ENCODE assay signal across 19 cellular contexts in genomic region chr12:76284816-76285750, GRCh38.
A peak's percentile ranks its signal among the peaks of the same experiment; 100 is the strongest.
DNase-seq lines count a peak whose midpoint lies in the region; ATAC-seq and TF ChIP-seq lines count a peak whose summit lies in the region.
"Had no signal": no experiment of that assay in that cellular context is flagged by ENCODE, and none has a peak within 500 bp of the region (broad histone marks: within the 10 kb centered on the region; RNA-seq: fewer than 3 reads in every experiment).

No MANE protein-coding gene starts in this region.

- peak; percentile 27 for DNase-seq in AG09319 (ENCODE audit: extremely low read depth, low read depth)
- DNase-seq in HS-5 (ENCODE audit: low read depth): peak; percentile 37
- DNase-seq in chondrocyte (ENCODE audit: low spot score): no peak
- DNase-seq in left lung: no peak
- no peak for DNase-seq in NCI-H1092 (lab: John Stamatoyannopoulos, UW)
- no peak for DNase-seq in RPMI8226
- no peak for DNase-seq in NCI-H345 (lab: John Stamatoyannopoulos, UW)
- DNase-seq: activated CD8-positive, alpha-beta T cell treated with anti-CD3 and anti-CD28 coated beads for 36 hours; AML-193; aorta; mammary epithelial cell; NCI-H1417 treated with DMSO at 0.1 percent for 48 hours; NCI-H510A treated with DMSO at 0.1 percent for 48 hours; nephron progenitor cell; stimulated activated CD4-positive, alpha-beta T cell treated with anti-CD3 and anti-CD28 coated beads, Interleukin-2, amount 100 ng/mL, for 48 hours; stimulated activated CD8-positive, alpha-beta memory T cell treated with anti-CD3 and anti-CD28 coated beads, Interleukin-4, amount 100 ng/mL, for 48 hours; thyroid gland had no signal

- H3K36me3 Mint-ChIP-seq in chondrocyte (ENCODE audit: low read depth): peaks cover 2% of the 10 kb centered on the region

- H3K9me3 Mint-ChIP-seq in chondrocyte (ENCODE audit: low read depth): no peaks in the 10 kb centered on the region
- H3K9me3 Mint-ChIP-seq: activated CD8-positive, alpha-beta T cell treated with anti-CD3 and anti-CD28 coated beads for 36 hours; nephron progenitor cell had no signal

- H3K36me3 ChIP-seq in left lung: no peaks in the 10 kb centered on the region
- H3K36me3 ChIP-seq: right atrium auricular region, thyroid gland had no signal

- no peak overlapping the region for H3K27ac ChIP-seq in left lung
- H3K27ac ChIP-seq: right atrium auricular region, thyroid gland had no signal

- H3K9me3 ChIP-seq in left lung: no peaks in the 10 kb centered on the region
- H3K9me3 ChIP-seq: right atrium auricular region, thyroid gland had no signal

- peaks cover 32% of the 10 kb centered on the region for H3K4me1 Mint-ChIP-seq in chondrocyte (ENCODE audit: low read depth)
- H3K4me1 Mint-ChIP-seq: nephron progenitor cell had no signal

- ATAC-seq in left lung (peak; percentile 45), HG03520 (IDR thresholded peaks at IDR 0.05; ENCODE audit: unreplicated experiment) (no peak)
- ATAC-seq: activated CD8-positive, alpha-beta T cell treated with anti-CD3 and anti-CD28 coated beads for 36 hours had no signal

- intact Hi-C loops in left lung (cut with DNase I): no loop called here

- H3K27me3 Mint-ChIP-seq in chondrocyte (ENCODE audit: low read depth): no peaks in the 10 kb centered on the region

- no peaks in the 10 kb centered on the region for H3K4me1 ChIP-seq in left lung
- H3K4me1 ChIP-seq: right atrium auricular region, thyroid gland had no signal

- no peak overlapping the region for H3K4me3 Mint-ChIP-seq in chondrocyte (ENCODE audit: unreplicated experiment)
- H3K4me3 Mint-ChIP-seq: activated CD8-positive, alpha-beta T cell treated with anti-CD3 and anti-CD28 coated beads for 36 hours; nephron progenitor cell had no signal

- no peaks in the 10 kb centered on the region for H3K27me3 ChIP-seq in left lung
- H3K27me3 ChIP-seq: right atrium auricular region, thyroid gland had no signal

- H3K27ac Mint-ChIP-seq in chondrocyte (ENCODE audit: unreplicated experiment): peak overlapping the region; percentile 70
- H3K27ac Mint-ChIP-seq: activated CD8-positive, alpha-beta T cell treated with anti-CD3 and anti-CD28 coated beads for 36 hours; nephron progenitor cell had no signal

- H3K4me3 ChIP-seq in left lung: no peak overlapping the region
- H3K4me3 ChIP-seq: right atrium auricular region, thyroid gland had no signal

- TF ChIP-seq CTCF in AG09319 (IDR thresholded peaks at IDR 0.05; ENCODE audit: low read depth, low read length): no peak
- TF ChIP-seq CTCF in chondrocyte (IDR thresholded peaks at IDR 0.05): no peak
- no peak for TF ChIP-seq CTCF in left lung (IDR thresholded peaks at IDR 0.05)

Comparison
In these comparisons a context has a peak if more than half of its experiments do, and no peak if none do; other contexts are left out.
1. DNase-seq: peak in AG09319 (single experiment) and HS-5 (single experiment); none in chondrocyte (single experiment), left lung (0 of 2), NCI-H1092 (single experiment), RPMI8226 (single experiment) and NCI-H345 (single experiment).